In genomic region chr3:3799173-3800075, GRCh38 we compare ENCODE assay signal across 8 cellular contexts. TPM values are rescaled to one million over a fixed set of nuclear protein-coding genes. Genes with fewer than 3 reads are reported as not detected.
A peak's percentile ranks its signal among the peaks of the same experiment; 100 is the strongest.
DNase-seq lines count a peak whose midpoint lies in the region; ATAC-seq and TF ChIP-seq lines count a peak whose summit lies in the region.

Gene LRRN1, plus strand, starts transcription at chr3:3799431. Its CDS starts 45,211 bp downstream, at chr3:3844642.

- H3K27ac ChIP-seq in muscle layer of duodenum (ENCODE audit: low read length) = no peak within 1 kb of the TSS

- peaks cover 0 to 7% of the 10 kb centered on the region in 2 donors for H3K36me3 Mint-ChIP-seq in stimulated activated naive B cell treated with anti-CD40 and anti-IgM and Interleukin-4, amounts not matched to agents 10 μg/mL and 1 μg/mL and 100 μg/mL, for 72 hours

- peaks cover 6 to 27% of the 10 kb centered on the region in 2 donors for H3K4me1 ChIP-seq in muscle layer of duodenum (ENCODE audit: control insufficient read depth in 1 of 2, insufficient read depth in 2 of 2, low read length in 2 of 2)

- peak; percentile 48 for ATAC-seq in GM19035 (IDR thresholded peaks at IDR 0.05; ENCODE audit: unreplicated experiment)
- ATAC-seq in stimulated activated naive B cell treated with anti-CD40 and anti-IgM and Interleukin-4, amounts not matched to agents 10 μg/mL and 1 μg/mL and 100 μg/mL, for 72 hours (replicated peaks) = peak; percentile 86

- DNase-seq in NCI-H1048 (lab: John Stamatoyannopoulos, UW) (peak; percentile 39), epithelial cell of proximal tubule (ENCODE audit: low read depth) (no peak), NCI-H2029 (lab: John Stamatoyannopoulos, UW) (no peak), OCI-M1 (lab: John Stamatoyannopoulos, UW) (no peak)
- peak; percentile 5 to 24 for DNase-seq in activated CD8-positive, alpha-beta memory T cell treated with anti-CD3 and anti-CD28 coated beads for 4 hours (ENCODE audit: low read depth in 2 of 2)
- peak; percentile 42 for DNase-seq in stimulated activated naive B cell treated with anti-CD40 and anti-IgM and Interleukin-4, amounts not matched to agents 10 μg/mL and 1 μg/mL and 100 μg/mL, for 72 hours

- H3K4me3 Mint-ChIP-seq in stimulated activated naive B cell treated with anti-CD40 and anti-IgM and Interleukin-4, amounts not matched to agents 10 μg/mL and 1 μg/mL and 100 μg/mL, for 72 hours = peak within 1 kb of the TSS; percentile 89 to 90

- peaks cover 13 to 30% of the 10 kb centered on the region in 2 donors for H3K4me1 Mint-ChIP-seq in stimulated activated naive B cell treated with anti-CD40 and anti-IgM and Interleukin-4, amounts not matched to agents 10 μg/mL and 1 μg/mL and 100 μg/mL, for 72 hours

- H3K9me3 Mint-ChIP-seq in stimulated activated naive B cell treated with anti-CD40 and anti-IgM and Interleukin-4, amounts not matched to agents 10 μg/mL and 1 μg/mL and 100 μg/mL, for 72 hours = peaks cover 3% of the 10 kb centered on the region in 2 donors

- H3K27me3 Mint-ChIP-seq in stimulated activated naive B cell treated with anti-CD40 and anti-IgM and Interleukin-4, amounts not matched to agents 10 μg/mL and 1 μg/mL and 100 μg/mL, for 72 hours = peaks cover 37 to 42% of the 10 kb centered on the region in 2 donors

- H3K36me3 ChIP-seq in muscle layer of duodenum (ENCODE audit: control insufficient read depth in 1 of 2, insufficient read depth in 2 of 2, low read length in 2 of 2) = no peaks in the 10 kb centered on the region

- H3K4me3 ChIP-seq in epithelial cell of proximal tubule (ENCODE audit: low read depth, low read length) (peak within 1 kb of the TSS; percentile 55), muscle layer of duodenum (ENCODE audit: low read depth in 1 of 2, low read length in 2 of 2) (peak within 1 kb of the TSS; percentile 58 to 80)

- H3K27ac Mint-ChIP-seq in stimulated activated naive B cell treated with anti-CD40 and anti-IgM and Interleukin-4, amounts not matched to agents 10 μg/mL and 1 μg/mL and 100 μg/mL, for 72 hours = peak within 1 kb of the TSS; percentile 79

- no peaks in the 10 kb centered on the region for H3K9me3 ChIP-seq in muscle layer of duodenum (ENCODE audit: control insufficient read depth in 1 of 2, low read length in 2 of 2)

- H3K27me3 ChIP-seq in muscle layer of duodenum (ENCODE audit: low read depth, low read length) = no peaks in the 10 kb centered on the region

- TF ChIP-seq CTCF in epithelial cell of proximal tubule (conservative IDR thresholded peaks at IDR 0.05; ENCODE audit: low read depth, low read length) = no peak

RNA-seq across cellular contexts. Expression of gene LRRN1, which starts in this region (rescaled TPM):
- total RNA-seq in epithelial cell of proximal tubule = 2.6 and 4.9 TPM in 2 replicates

Comparison
In these comparisons a context has a peak if more than half of its experiments do, and no peak if none do; other contexts are left out.
1. DNase-seq: peak in NCI-H1048 (single experiment), activated CD8-positive, alpha-beta memory T cell treated with anti-CD3 and anti-CD28 coated beads for 4 hours (2 of 2) and stimulated activated naive B cell treated with anti-CD40 and anti-IgM and Interleukin-4, amounts not matched to agents 10 μg/mL and 1 μg/mL and 100 μg/mL, for 72 hours (single experiment); none in epithelial cell of proximal tubule (single experiment), NCI-H2029 (single experiment) and OCI-M1 (single experiment).